In the genomic region with DNA sequence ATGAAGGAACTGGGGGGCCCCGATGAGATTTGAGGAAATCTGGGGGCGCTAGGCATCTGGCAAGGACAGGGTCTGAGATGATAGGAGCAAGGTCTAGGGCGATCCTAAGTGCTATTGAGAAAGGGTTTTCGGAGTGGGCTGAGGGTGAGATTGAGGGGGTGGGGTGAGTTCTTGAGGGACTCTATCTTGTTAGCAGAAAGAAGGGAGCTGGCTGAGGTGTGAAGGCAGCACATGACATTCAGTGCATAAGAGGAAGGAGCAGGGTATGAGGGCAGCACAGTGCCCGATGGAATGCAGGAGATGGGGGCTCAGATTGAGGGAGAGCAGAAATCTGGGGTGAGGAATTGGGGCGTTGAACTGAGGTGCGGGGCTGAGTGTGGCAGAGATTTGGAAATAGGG, we compare ENCODE assay signal across 7 cellular contexts. TPM values are rescaled to one million over a fixed set of nuclear protein-coding genes. Genes with fewer than 3 reads are reported as not detected.
DNase-seq lines count a peak whose midpoint lies in the region; ATAC-seq and TF ChIP-seq lines count a peak whose summit lies in the region.

No MANE protein-coding gene starts in this region.

- peak; percentile 0 for ATAC-seq in GM19395 (IDR thresholded peaks at IDR 0.05; ENCODE audit: unreplicated experiment)
- no peak for ATAC-seq in HG02642 (IDR thresholded peaks at IDR 0.05; ENCODE audit: poor library complexity, unreplicated experiment)

- H3K9me2 ChIP-seq in PC-9 (ENCODE audit: insufficient read depth): no peaks in the 10 kb centered on the region

- H3F3A ChIP-seq in PC-9 (ENCODE audit: insufficient read depth, low read depth): peaks cover 8% of the 10 kb centered on the region

- BruUV-seq in PC-9 (replicated peaks; lab: Mats Ljungman, UMichigan): no TSS peak

- intact Hi-C loops in PC-9 (cut with micrococcal nuclease; ENCODE audit: unreplicated experiment): no loop called here

- TF ChIP-seq CTCF in PC-9 (conservative IDR thresholded peaks at IDR 0.05): no peak

- DNase-seq in PC-9 (no peak), DMS114 treated with DMSO at 0.1 percent for 48 hours (lab: John Stamatoyannopoulos, UW; ENCODE audit: unreplicated experiment) (no peak)
- no peak for DNase-seq in activated CD4-positive, CD25-positive, alpha-beta regulatory T cell treated with anti-CD3 and anti-CD28 coated beads, Interleukin-2, amount 50 U/mL, for 72 hours

- H3K27ac ChIP-seq in PC-9 (no peak overlapping the region), duodenal mucosa (ENCODE audit: low read depth, low read length) (no peak overlapping the region), mucosa of rectum (ENCODE audit: low read depth in 2 of 2, low read length in 2 of 2) (peak overlapping the region in 1 of 2 donors; percentile 66)

- H3K9ac ChIP-seq in duodenal mucosa (ENCODE audit: low read depth in 1 of 2, low read length in 2 of 2) (peak overlapping the region; percentile 60 to 71), mucosa of rectum (ENCODE audit: low read depth in 1 of 2, low read length in 2 of 2) (peak overlapping the region; percentile 75 to 81)

- no peaks in the 10 kb centered on the region for H3K27me3 ChIP-seq in PC-9 (ENCODE audit: insufficient read depth, low read depth)
- no peaks in the 10 kb centered on the region for H3K27me3 ChIP-seq in duodenal mucosa (ENCODE audit: control insufficient read depth in 1 of 2, insufficient read depth in 2 of 2, low read length in 2 of 2)
- no peaks in the 10 kb centered on the region for H3K27me3 ChIP-seq in mucosa of rectum (ENCODE audit: control insufficient read depth in 2 of 2, insufficient read depth in 2 of 2, low read length in 2 of 2)

- H3K9me3 ChIP-seq in PC-9 (ENCODE audit: insufficient read depth, low read depth) (no peaks in the 10 kb centered on the region), duodenal mucosa (ENCODE audit: control insufficient read depth in 1 of 2, low read length in 2 of 2) (peaks cover 0 to 6% of the 10 kb centered on the region in 2 donors), mucosa of rectum (ENCODE audit: control insufficient read depth in 2 of 2, low read length in 2 of 2) (no peaks in the 10 kb centered on the region)

- H3K4me3 ChIP-seq in PC-9 (peak overlapping the region; percentile 84), duodenal mucosa (ENCODE audit: low read depth in 1 of 2, low read length in 2 of 2) (peak overlapping the region; percentile 80 to 92), mucosa of rectum (ENCODE audit: low read length in 2 of 2) (peak overlapping the region; percentile 79 to 83)

- POLR2A ChIA-PET in PC-9 (lab: Charles Lee; ENCODE audit: unreplicated experiment): interaction anchor here (0.6 kb wide), 1 partner anchor 265 kb away, joined by 3 read pairs; no protein-coding TSS in a partner anchor

- H3K36me3 ChIP-seq in PC-9 (ENCODE audit: low read depth) (no peaks in the 10 kb centered on the region), duodenal mucosa (ENCODE audit: control insufficient read depth in 1 of 2, insufficient read depth in 2 of 2, low read length in 2 of 2) (no peaks in the 10 kb centered on the region), mucosa of rectum (ENCODE audit: control insufficient read depth in 2 of 2, insufficient read depth in 2 of 2, low read length in 2 of 2) (no peaks in the 10 kb centered on the region)

- H4K20me1 ChIP-seq in PC-9 (ENCODE audit: insufficient read depth): no peaks in the 10 kb centered on the region

- H3K79me2 ChIP-seq in PC-9 (ENCODE audit: low read depth): peaks cover 53% of the 10 kb centered on the region

- peak overlapping the region; percentile 87 for H2AFZ ChIP-seq in PC-9

- H3K4me2 ChIP-seq in PC-9: peak overlapping the region; percentile 88

- CTCF ChIA-PET in PC-9 (lab: Charles Lee): no interaction called here

- H3K4me1 ChIP-seq in PC-9 (replicated peaks; ENCODE audit: insufficient read depth) (peaks cover 45% of the 10 kb centered on the region), duodenal mucosa (ENCODE audit: control insufficient read depth in 1 of 2, insufficient read depth in 2 of 2, low read length in 2 of 2) (peaks cover 32 to 37% of the 10 kb centered on the region in 2 donors), mucosa of rectum (ENCODE audit: control insufficient read depth in 2 of 2, insufficient read depth in 2 of 2, low read length in 2 of 2) (peaks cover 26% of the 10 kb centered on the region in 2 donors)

RNA-seq across cellular contexts. Expression of gene TRIM32, which starts 0.7 kb away (rescaled TPM):
- 40.5 TPM in 2 replicates for total RNA-seq in PC-9 (2021)
